33 cellular contexts compared by ENCODE assay signal in the genomic region with DNA sequence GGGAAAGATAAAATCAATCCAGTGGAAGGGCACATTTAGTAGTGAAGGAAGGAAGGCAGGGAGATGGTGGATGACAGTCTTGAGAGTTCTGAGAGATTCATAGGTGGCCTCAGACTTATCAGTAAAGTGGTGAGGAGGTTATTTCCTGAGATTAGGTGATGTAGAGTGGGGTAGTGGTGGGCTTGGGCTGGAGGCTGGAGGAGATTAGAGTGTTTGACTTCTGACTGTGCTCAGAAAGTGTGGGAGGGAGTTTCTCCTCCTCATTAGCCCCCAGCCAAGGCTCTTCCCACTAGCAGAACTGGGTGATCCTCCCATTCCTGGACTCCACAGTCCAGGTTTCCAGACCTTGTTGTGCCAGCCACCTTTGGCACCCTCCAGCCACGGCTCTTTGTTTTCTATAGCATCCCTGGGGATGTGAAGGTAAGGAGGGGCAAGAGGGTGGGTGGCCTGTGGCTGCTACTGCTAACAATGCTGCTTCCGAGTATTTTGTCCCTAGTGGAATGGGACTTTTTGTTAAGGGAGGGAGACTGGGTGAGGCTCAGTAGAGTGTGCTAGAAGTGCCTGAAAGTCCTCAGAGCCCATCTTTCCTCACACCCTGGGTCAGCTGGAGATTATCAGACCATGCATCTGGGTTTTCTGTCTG.
"Had no signal": no experiment of that assay in that cellular context is flagged by ENCODE, and none has a peak within 500 bp of the region (broad histone marks: within the 10 kb centered on the region; RNA-seq: fewer than 3 reads in every experiment).

No MANE protein-coding gene starts in this region.

- H3K4me3 ChIP-seq: Peyer's patch, SJSA1 had no signal

- H3K4me3 Mint-ChIP-seq: activated CD4-positive, alpha-beta T cell treated with anti-CD3 and anti-CD28 coated beads, Interleukin-2, amount 10 ng/mL, durations not matched to agents 24 days and 14 days; activated CD8-positive, alpha-beta T cell treated with anti-CD3 and anti-CD28 coated beads for 36 hours; activated naive CD4-positive, alpha-beta T cell treated with anti-CD3 and anti-CD28 coated beads, Interleukin-2, amount 50 U/mL, for 24 hours; activated naive CD8-positive, alpha-beta T cell treated with anti-CD3 and anti-CD28 coated beads, Interleukin-2, amount 10 ng/mL, durations not matched to agents 7 days and 5 days; activated T-cell treated with anti-CD3 and anti-CD28 coated beads, Interleukin-2, amount 50 U/mL, for 72 hours; brain; T-helper 1 cell treated with Interleukin-12 subunit alpha and Interleukin-12 subunit beta and Interleukin-4 antibody, amounts not matched to agents 30 μg/mL and 1 μg/mL, for 36 hours; T-helper 2 cell treated with Interferon-gamma antibody and Interleukin-4, amounts not matched to agents 5 μg/mL and 100 μg/mL, for 36 hours had no signal

- H3K9ac ChIP-seq: SK-N-SH had no signal

- ATAC-seq: activated CD8-positive, alpha-beta T cell treated with anti-CD3 and anti-CD28 coated beads for 36 hours; activated T-cell treated with anti-CD3 and anti-CD28 coated beads, Interleukin-2, amount 50 U/mL, for 72 hours; PC-3 had no signal

- H3K36me3 Mint-ChIP-seq: activated naive CD4-positive, alpha-beta T cell treated with anti-CD3 and anti-CD28 coated beads, Interleukin-2, amount 50 U/mL, for 24 hours; activated naive CD8-positive, alpha-beta T cell treated with anti-CD3 and anti-CD28 coated beads, Interleukin-2, amount 10 ng/mL, durations not matched to agents 7 days and 5 days; brain had no signal

- H3K36me3 ChIP-seq: Peyer's patch, SJSA1 had no signal

- H3K9me3 Mint-ChIP-seq: activated CD4-positive, alpha-beta T cell treated with anti-CD3 and anti-CD28 coated beads, Interleukin-2, amount 10 ng/mL, durations not matched to agents 24 days and 14 days; activated CD8-positive, alpha-beta T cell treated with anti-CD3 and anti-CD28 coated beads for 36 hours; activated naive CD4-positive, alpha-beta T cell treated with anti-CD3 and anti-CD28 coated beads, Interleukin-2, amount 50 U/mL, for 24 hours; activated naive CD8-positive, alpha-beta T cell treated with anti-CD3 and anti-CD28 coated beads, Interleukin-2, amount 10 ng/mL, durations not matched to agents 7 days and 5 days; activated T-cell treated with anti-CD3 and anti-CD28 coated beads, Interleukin-2, amount 50 U/mL, for 72 hours; activated T-helper 2 cell treated with anti-CD3 and anti-CD28 coated beads, Interferon-gamma antibody, Interleukin-2, Interleukin-4, amounts not matched to agents 10 μg/mL and 5 μg/mL and 100 μg/mL, durations not matched to agents 14 hours and 24 hours and 36 hours; brain; T-helper 1 cell treated with Interleukin-12 subunit alpha and Interleukin-12 subunit beta and Interleukin-4 antibody, amounts not matched to agents 30 μg/mL and 1 μg/mL, for 36 hours; T-helper 2 cell treated with Interferon-gamma antibody and Interleukin-4, amounts not matched to agents 5 μg/mL and 100 μg/mL, for 36 hours had no signal

- H3K27ac Mint-ChIP-seq: activated CD4-positive, alpha-beta T cell treated with anti-CD3 and anti-CD28 coated beads, Interleukin-2, amount 10 ng/mL, durations not matched to agents 24 days and 14 days; activated CD8-positive, alpha-beta T cell treated with anti-CD3 and anti-CD28 coated beads for 36 hours; activated naive CD4-positive, alpha-beta T cell treated with anti-CD3 and anti-CD28 coated beads, Interleukin-2, amount 50 U/mL, for 24 hours; activated naive CD8-positive, alpha-beta T cell treated with anti-CD3 and anti-CD28 coated beads, Interleukin-2, amount 10 ng/mL, durations not matched to agents 7 days and 5 days; activated T-cell treated with anti-CD3 and anti-CD28 coated beads, Interleukin-2, amount 50 U/mL, for 72 hours; activated T-helper 2 cell treated with anti-CD3 and anti-CD28 coated beads, Interferon-gamma antibody, Interleukin-2, Interleukin-4, amounts not matched to agents 10 μg/mL and 5 μg/mL and 100 μg/mL, durations not matched to agents 14 hours and 24 hours and 36 hours; brain; T-helper 1 cell treated with Interleukin-12 subunit alpha and Interleukin-12 subunit beta and Interleukin-4 antibody, amounts not matched to agents 30 μg/mL and 1 μg/mL, for 36 hours; T-helper 2 cell treated with Interferon-gamma antibody and Interleukin-4, amounts not matched to agents 5 μg/mL and 100 μg/mL, for 36 hours had no signal

- H3K4me2 ChIP-seq: SK-N-SH had no signal

- DNase-seq: activated CD4-positive, alpha-beta T cell treated with anti-CD3 and anti-CD28 coated beads, Interleukin-2, amount 10 ng/mL, durations not matched to agents 24 days and 14 days; activated CD4-positive, alpha-beta T cell treated with anti-CD3 and anti-CD28 coated beads, Interleukin-2, amount 50 U/mL, for 4 hours; activated CD8-positive, alpha-beta T cell treated with anti-CD3 and anti-CD28 coated beads for 36 hours; activated gamma-delta T cell; activated naive CD4-positive, alpha-beta T cell treated with Interleukin-2 at 50 U/mL for 16 hours; activated naive CD8-positive, alpha-beta T cell treated with anti-CD3 and anti-CD28 coated beads, Interleukin-2, amount 10 ng/mL, durations not matched to agents 7 days and 5 days; activated T-cell treated with anti-CD3 and anti-CD28 coated beads, Interleukin-2, amount 50 U/mL, for 1 hour; activated T-cell treated with anti-CD3 and anti-CD28 coated beads, Interleukin-2, amount 50 U/mL, for 72 hours; central memory CD4-positive, alpha-beta T cell; Kasumi-1; KG1; MM.1S; MV-4-11; NCI-H1092; NCI-H1436 treated with DMSO at 0.1 percent for 48 hours; NCI-H1694 treated with DMSO at 0.1 percent for 48 hours; NCI-H2029; NCI-H345; NCI-H510A; NCI-H526; NCI-H748 treated with DMSO at 0.1 percent for 48 hours; NK-92 treated with Interleukin-12 subunit alpha and Interleukin-12 subunit beta, amount 100 ng/mL, for 24 hours; PC-3; Peyer's patch; RPMI8226; SHP77 treated with DMSO at 0.1 percent for 48 hours; SK-N-SH had no signal

- H3K27me3 ChIP-seq: Peyer's patch, SJSA1 had no signal

- H3K9me3 ChIP-seq: Peyer's patch, SJSA1, SK-N-SH had no signal

- H3K4me1 ChIP-seq: Peyer's patch had no signal

- H3K4me1 Mint-ChIP-seq: activated CD4-positive, alpha-beta T cell treated with anti-CD3 and anti-CD28 coated beads, Interleukin-2, amount 10 ng/mL, durations not matched to agents 24 days and 14 days; activated naive CD4-positive, alpha-beta T cell treated with anti-CD3 and anti-CD28 coated beads, Interleukin-2, amount 50 U/mL, for 24 hours; activated naive CD8-positive, alpha-beta T cell treated with anti-CD3 and anti-CD28 coated beads, Interleukin-2, amount 10 ng/mL, durations not matched to agents 7 days and 5 days; brain had no signal

- H3K27ac ChIP-seq: Peyer's patch, SJSA1 had no signal
